ENCODE assay signal across 20 cellular contexts in the genomic region with DNA sequence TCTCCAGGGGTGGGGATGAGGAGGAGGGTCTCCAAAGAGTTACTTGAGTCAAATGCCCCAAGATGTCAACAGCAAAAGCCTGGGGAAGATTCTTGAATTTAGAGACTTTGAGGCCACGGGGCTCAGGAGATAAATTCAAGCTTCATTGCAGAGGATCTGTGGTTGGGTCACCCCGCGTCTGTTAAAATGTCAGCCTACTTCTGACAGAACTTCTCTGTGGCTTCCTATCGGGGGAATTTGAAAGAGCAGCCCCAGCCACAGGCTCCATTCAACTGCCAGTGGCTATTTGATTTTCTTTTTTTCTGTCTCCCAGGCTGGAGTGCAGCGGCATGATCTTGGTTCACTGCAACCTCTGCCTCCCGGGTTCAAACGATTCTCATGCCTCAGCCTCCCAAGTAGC.
DNase-seq lines count a peak whose midpoint lies in the region; ATAC-seq, FAIRE-seq and TF ChIP-seq lines count a peak whose summit lies in the region.
"Had no signal": no experiment of that assay in that cellular context is flagged by ENCODE, and none has a peak within 500 bp of the region (broad histone marks: within the 10 kb centered on the region; RNA-seq: fewer than 3 reads in every experiment).

No MANE protein-coding gene starts in this region.

- H3K27me3 Mint-ChIP-seq in CD14-positive monocyte (ENCODE audit: low read depth in 3 of 3): peaks cover 2 to 17% (median 4%) of the 10 kb centered on the region in 3 donors
- H3K27me3 Mint-ChIP-seq in CD8-positive, alpha-beta memory T cell: peaks cover 0 to 5% of the 10 kb centered on the region in 2 donors

- no peak for DNase-seq in CD14-positive monocyte (ENCODE audit: low spot score)
- DNase-seq in CD8-positive, alpha-beta memory T cell: peak in 4 of 5 donors; percentile 16 to 60 (median 36)
- peak; percentile 50 for DNase-seq in UCSD-AML1 (lab: John Stamatoyannopoulos, UW; ENCODE audit: unreplicated experiment)
- no peak for DNase-seq in H1 (ENCODE audit: low read depth in 1 of 2, low spot score in 2 of 2)
- no peak for DNase-seq in left lung
- DNase-seq in effector CD4-positive, alpha-beta T cell: no peak
- DNase-seq: activated CD4-positive, alpha-beta T cell treated with anti-CD3 and anti-CD28 coated beads for 48 hours; activated T-cell treated with anti-CD3 and anti-CD28 coated beads, Interleukin-2, amount 50 U/mL, for 48 hours; EL; head of caudate nucleus; midbrain; NCI-H146; NCI-H2171; NCI-H526; thyroid gland had no signal

- peak overlapping the region; percentile 13 to 94 (median 87) for H3K27ac Mint-ChIP-seq in CD14-positive monocyte
- peak overlapping the region; percentile 82 to 98 (median 91) for H3K27ac Mint-ChIP-seq in CD8-positive, alpha-beta memory T cell
- H3K27ac Mint-ChIP-seq: stimulated activated memory B cell treated with anti-CD40 and anti-IgM and Interleukin-4, amounts not matched to agents 10 μg/mL and 1 μg/mL and 100 μg/mL, for 72 hours had no signal

- no peak for FAIRE-seq in H1 (lab: Jason Lieb, UNC)
- FAIRE-seq: endothelial cell of umbilical vein had no signal

- H2BK120ac ChIP-seq in H1 (replicated peaks; ENCODE audit: low read depth, low read length): no peak overlapping the region

- H3K4ac ChIP-seq in H1 (replicated peaks; ENCODE audit: insufficient read length, low read depth, low read length): peak overlapping the region; percentile 48

- no peaks in the 10 kb centered on the region for H3K79me2 ChIP-seq in H1 (ENCODE audit: control insufficient read depth in 1 of 2, insufficient read depth in 2 of 2, low read length in 2 of 2)

- no peak overlapping the region for H3K23ac ChIP-seq in H1 (ENCODE audit: insufficient read length)

- no peak overlapping the region for H3K18ac ChIP-seq in H1 (ENCODE audit: extremely low read depth, low read length)

- H3K4me3 Mint-ChIP-seq in CD14-positive monocyte: no peak overlapping the region
- peak overlapping the region; percentile 12 to 84 (median 61) for H3K4me3 Mint-ChIP-seq in CD8-positive, alpha-beta memory T cell
- H3K4me3 Mint-ChIP-seq: stimulated activated memory B cell treated with anti-CD40 and anti-IgM and Interleukin-4, amounts not matched to agents 10 μg/mL and 1 μg/mL and 100 μg/mL, for 72 hours had no signal

- ATAC-seq in left lung (no peak), HG03039 (IDR thresholded peaks at IDR 0.05; ENCODE audit: unreplicated experiment) (no peak)
- ATAC-seq: left lobe of liver; stimulated activated memory B cell treated with anti-CD40 and anti-IgM and Interleukin-4, amounts not matched to agents 10 μg/mL and 1 μg/mL and 100 μg/mL, for 72 hours had no signal

- no peaks in the 10 kb centered on the region for H3K36me3 ChIP-seq in CD8-positive, alpha-beta memory T cell (ENCODE audit: insufficient read depth, low read length)
- no peaks in the 10 kb centered on the region for H3K36me3 ChIP-seq in H1 (ENCODE audit: control insufficient read depth in 2 of 4, insufficient read depth in 4 of 4, low read length in 3 of 4)
- H3K36me3 ChIP-seq in left lung: no peaks in the 10 kb centered on the region
- H3K36me3 ChIP-seq: thyroid gland had no signal

- no peaks in the 10 kb centered on the region for H3K9me3 ChIP-seq in CD8-positive, alpha-beta memory T cell (ENCODE audit: low read length)
- H3K9me3 ChIP-seq in H1 (ENCODE audit: insufficient read depth in 2 of 2, low read depth in 1 of 2, low read length in 1 of 2) (no peaks in the 10 kb centered on the region), left lung (no peaks in the 10 kb centered on the region)
- H3K9me3 ChIP-seq: thyroid gland had no signal

- no peak for TF ChIP-seq RAD21 in H1 (IDR thresholded peaks at IDR 0.05 in 1 of 2, conservative IDR thresholded peaks at IDR 0.05 in 1 of 2; ENCODE audit: low read depth in 2 of 2, low read length in 2 of 2)

- H2BK15ac ChIP-seq in H1 (ENCODE audit: low read length): no peak overlapping the region

- CTCF ChIA-PET in CD8-positive, alpha-beta memory T cell (lab: Charles Lee): interaction anchor here (1.3 to 1.4 kb wide), 2 partner anchors 14 to 23 kb away, joined by 3 to 4 read pairs; no protein-coding TSS in a partner anchor
- CTCF ChIA-PET in H1 (lab: Charles Lee; ENCODE audit: partially characterized antibody): interaction anchor here (1.2 kb wide), 3 partner anchors 15 to 24 kb away, joined by 3 to 5 read pairs (median 4); no protein-coding TSS in a partner anchor

- H2BK20ac ChIP-seq in H1 (ENCODE audit: low read length): no peak overlapping the region

- no peak overlapping the region for H3K4me2 ChIP-seq in H1 (ENCODE audit: insufficient read depth in 1 of 2, low read depth in 2 of 2, low read length in 2 of 2)

- intact Hi-C loops in CD14-positive monocyte (cut with micrococcal nuclease) (loop anchor here in 1 of 2 donors (2.0 to 5.0 kb wide), 2 partner anchors 24 to 65 kb away; no protein-coding TSS in a partner anchor), left lung (cut with DNase I) (no loop called here)

- H3K4me1 Mint-ChIP-seq in CD14-positive monocyte: peaks cover 52% of the 10 kb centered on the region
- H3K4me1 Mint-ChIP-seq in CD8-positive, alpha-beta memory T cell: peaks cover 66 to 68% (median 68%) of the 10 kb centered on the region in 3 donors

- peak overlapping the region; percentile 64 for H3K27ac ChIP-seq in CD8-positive, alpha-beta memory T cell (ENCODE audit: low read depth, low read length)
- H3K27ac ChIP-seq in H1 (ENCODE audit: low read depth, low read length): no peak overlapping the region
- H3K27ac ChIP-seq in left lung: no peak overlapping the region
- H3K27ac ChIP-seq: coronary artery, thyroid gland had no signal

- no peak overlapping the region for H3K14ac ChIP-seq in H1 (ENCODE audit: insufficient read length)

- no peak overlapping the region for H4K8ac ChIP-seq in H1 (ENCODE audit: extremely low read depth, insufficient read depth, low read length)

- H3K9ac ChIP-seq in H1 (replicated peaks in 1 of 4; ENCODE audit: extremely low read depth in 1 of 4, low read depth in 3 of 4, low read length in 3 of 4): no peak overlapping the region

- H4K91ac ChIP-seq in H1 (replicated peaks; ENCODE audit: insufficient read length, low read length): no peak overlapping the region

- TF ChIP-seq POLR2A in H1 (IDR thresholded peaks at IDR 0.05; ENCODE audit: control extremely low read depth in 1 of 2, low read depth in 2 of 2, low read length in 2 of 2): no peak

- H3K4me1 ChIP-seq in CD8-positive, alpha-beta memory T cell (ENCODE audit: insufficient read depth, low read length): peaks cover 39% of the 10 kb centered on the region
- H3K4me1 ChIP-seq in H1 (replicated peaks in 1 of 4; ENCODE audit: control insufficient read depth in 3 of 4, insufficient read depth in 4 of 4, low read length in 3 of 4) (no peaks in the 10 kb centered on the region; a peak in 1 of 7 replicates), left lung (peaks cover 0 to 27% of the 10 kb centered on the region in 2 donors)

- H3K79me1 ChIP-seq in H1 (ENCODE audit: low read depth, low read length): no peaks in the 10 kb centered on the region

- H2BK12ac ChIP-seq in H1 (ENCODE audit: low read depth, low read length): no peak overlapping the region

- no peak overlapping the region for H2AK5ac ChIP-seq in H1 (ENCODE audit: low read depth, low read length)

- no peak overlapping the region for H2AFZ ChIP-seq in H1 (ENCODE audit: low read length)

- H3K23me2 ChIP-seq in H1 (ENCODE audit: low read depth, low read length): no peaks in the 10 kb centered on the region

- no peak overlapping the region for H3K56ac ChIP-seq in H1 (replicated peaks; ENCODE audit: insufficient read length, low read depth, low read length)

- H3K9me3 Mint-ChIP-seq in CD14-positive monocyte: peaks cover 0 to 2% (median 0%) of the 10 kb centered on the region in 7 donors
- H3K9me3 Mint-ChIP-seq in CD8-positive, alpha-beta memory T cell: no peaks in the 10 kb centered on the region
- H3K9me3 Mint-ChIP-seq: stimulated activated memory B cell treated with anti-CD40 and anti-IgM and Interleukin-4, amounts not matched to agents 10 μg/mL and 1 μg/mL and 100 μg/mL, for 72 hours had no signal

- TF ChIP-seq EP300 in H1 (IDR thresholded peaks at IDR 0.05; ENCODE audit: borderline replicate concordance in 1 of 2, low read depth in 2 of 2, low read length in 2 of 2): no peak

- no peaks in the 10 kb centered on the region for H4K20me1 ChIP-seq in H1 (replicated peaks in 1 of 2; ENCODE audit: control insufficient read depth in 1 of 2, insufficient read depth in 2 of 2, low read length in 2 of 2)

- POLR2A ChIA-PET in CD8-positive, alpha-beta memory T cell (lab: Charles Lee): no interaction called here
- POLR2A ChIA-PET in H1 (lab: Charles Lee; ENCODE audit: partially characterized antibody): interaction anchor here (0.6 to 1.3 kb wide), 2 partner anchors 162 to 1838 kb away, joined by 3 read pairs; no protein-coding TSS in a partner anchor

- no peak for TF ChIP-seq CTCF in CD14-positive monocyte (IDR thresholded peaks at IDR 0.05)
- TF ChIP-seq CTCF in H1 (IDR thresholded peaks at IDR 0.05; ENCODE audit: control extremely low read depth in 1 of 3, insufficient read depth in 1 of 3, low read depth in 1 of 3, low read length in 3 of 3): no peak
- TF ChIP-seq CTCF in left lung (IDR thresholded peaks at IDR 0.05): no peak

- no peak overlapping the region for H2BK5ac ChIP-seq in H1 (ENCODE audit: low read depth, low read length)

- WGBS in H1 (ENCODE audit: extremely low coverage in 1 of 2, insufficient coverage in 1 of 2, insufficient read length in 1 of 2, insufficient replicate concordance in 2 of 2, low coverage in 1 of 2, low lambda C conversion rate in 2 of 2, missing lambda C conversion rate in 1 of 2), 2 experiments: 87% methylated on average over 7 of the region's 7 CpGs; no CpG with 5 or more reads in 1 of the 2 experiments

- no peak overlapping the region for H4K5ac ChIP-seq in H1 (ENCODE audit: insufficient read length, low read depth, low read length)

- peaks cover 4 to 6% of the 10 kb centered on the region in 2 donors for H3K36me3 Mint-ChIP-seq in CD14-positive monocyte
- peaks cover 0 to 1% (median 0%) of the 10 kb centered on the region in 3 donors for H3K36me3 Mint-ChIP-seq in CD8-positive, alpha-beta memory T cell
- H3K36me3 Mint-ChIP-seq: stimulated activated memory B cell treated with anti-CD40 and anti-IgM and Interleukin-4, amounts not matched to agents 10 μg/mL and 1 μg/mL and 100 μg/mL, for 72 hours had no signal

- no peak overlapping the region for H3K4me3 ChIP-seq in CD8-positive, alpha-beta memory T cell (ENCODE audit: low read length)
- H3K4me3 ChIP-seq in H1 (ENCODE audit: extremely low read depth in 1 of 4, insufficient read depth in 2 of 4, low read depth in 3 of 4, low read length in 4 of 4) (no peak overlapping the region), left lung (no peak overlapping the region)
- H3K4me3 ChIP-seq: coronary artery, thyroid gland had no signal

- no peaks in the 10 kb centered on the region for H3K27me3 ChIP-seq in CD8-positive, alpha-beta memory T cell (ENCODE audit: insufficient read depth, low read length, poor library complexity, severe bottlenecking)
- H3K27me3 ChIP-seq in H1 (replicated peaks in 1 of 4; ENCODE audit: control insufficient read depth in 3 of 4, extremely low read depth in 1 of 4, insufficient read depth in 3 of 4, low read length in 3 of 4) (no peaks in the 10 kb centered on the region), left lung (peaks cover 0 to 14% of the 10 kb centered on the region in 2 donors)
- H3K27me3 ChIP-seq: thyroid gland had no signal

Comparison
In these comparisons a context has a peak if more than half of its experiments do, and no peak if none do; other contexts are left out.
1. DNase-seq: peak in CD8-positive, alpha-beta memory T cell (4 of 5) and UCSD-AML1 (single experiment); none in CD14-positive monocyte (single experiment), H1 (0 of 2), left lung (0 of 2) and effector CD4-positive, alpha-beta T cell (single experiment).
2. H3K4me3 Mint-ChIP-seq: peak in CD8-positive, alpha-beta memory T cell (7 of 7); none in CD14-positive monocyte (0 of 2).